Comparison of ENCODE assay signal across 16 cellular contexts in genomic region chr12:121127501-121127900, GRCh38.
"Had no signal": no experiment of that assay in that cellular context is flagged by ENCODE, and none has a peak within 500 bp of the region (broad histone marks: within the 10 kb centered on the region; RNA-seq: fewer than 3 reads in every experiment).

No MANE protein-coding gene starts in this region.

- H3K27me3 Mint-ChIP-seq: activated CD4-positive, alpha-beta T cell treated with anti-CD3 and anti-CD28 coated beads, Interleukin-2, amount 10 ng/mL, durations not matched to agents 24 days and 14 days; activated T-cell treated with anti-CD3 and anti-CD28 coated beads, Interleukin-2, amount 50 U/mL, for 24 hours; naive thymus-derived CD8-positive, alpha-beta T cell had no signal

- H3K4me3 ChIP-seq: breast epithelium, heart left ventricle, sigmoid colon, SK-N-MC, suprapubic skin, upper lobe of left lung had no signal

- H3K4me1 ChIP-seq: foreskin keratinocyte had no signal

- H3K9me3 ChIP-seq: breast epithelium, heart left ventricle, sigmoid colon, suprapubic skin, upper lobe of left lung had no signal

- H3K27ac Mint-ChIP-seq: activated T-cell treated with anti-CD3 and anti-CD28 coated beads, Interleukin-2, amount 50 U/mL, for 24 hours had no signal

- H3K27ac ChIP-seq: foreskin keratinocyte, SK-N-MC had no signal

- H3K4me3 Mint-ChIP-seq: activated T-cell treated with anti-CD3 and anti-CD28 coated beads, Interleukin-2, amount 50 U/mL, for 24 hours had no signal

- DNase-seq: activated CD4-positive, alpha-beta T cell treated with anti-CD3 and anti-CD28 coated beads, Interleukin-2, amount 10 ng/mL, durations not matched to agents 24 days and 14 days; activated effector memory CD4-positive, alpha-beta T cell treated with anti-CD3 and anti-CD28 coated beads, Interleukin-2, amount 50 U/mL, for 16 hours; activated T-cell treated with anti-CD3 and anti-CD28 coated beads, Interleukin-2, amount 50 U/mL, for 24 hours; aorta; foreskin keratinocyte; heart left ventricle; midbrain; naive thymus-derived CD8-positive, alpha-beta T cell; sigmoid colon; stimulated activated CD4-positive, alpha-beta T cell treated with anti-CD3 and anti-CD28 coated beads, Interleukin-12 subunit alpha, Interleukin-12 subunit beta, amount 100 ng/mL, for 4 hours; stimulated activated naive CD8-positive, alpha-beta T cell treated with anti-CD3 and anti-CD28 coated beads, Interleukin-15, Interleukin-2, amounts not matched to agents 100 U/mL and 50 U/mL, for 24 hours; T-helper 1 cell; upper lobe of left lung had no signal

- H3K36me3 ChIP-seq: breast epithelium, heart left ventricle, sigmoid colon, suprapubic skin, upper lobe of left lung had no signal

- H3K27me3 ChIP-seq: breast epithelium, heart left ventricle, sigmoid colon, suprapubic skin, upper lobe of left lung had no signal

- ATAC-seq: foreskin keratinocyte; heart left ventricle; naive thymus-derived CD8-positive, alpha-beta T cell; stimulated activated naive CD8-positive, alpha-beta T cell treated with anti-CD3 and anti-CD28 coated beads, Interleukin-15, Interleukin-2, amounts not matched to agents 100 U/mL and 50 U/mL, for 24 hours had no signal

- H3K36me3 Mint-ChIP-seq: naive thymus-derived CD8-positive, alpha-beta T cell had no signal
